In genomic region chr7:116955801-116956514, GRCh38 we compare ENCODE assay signal across 8 cellular contexts. TPM values are rescaled to one million over a fixed set of nuclear protein-coding genes. Genes with fewer than 3 reads are reported as not detected.
DNase-seq lines count a peak whose midpoint lies in the region; ATAC-seq and TF ChIP-seq lines count a peak whose summit lies in the region.

No MANE protein-coding gene starts in this region.

- H3K4me1 ChIP-seq in skeletal muscle satellite cell (ENCODE audit: control insufficient read depth, insufficient read depth, low read length), result peaks cover 19% of the 10 kb centered on the region

- H3K36me3 ChIP-seq in skeletal muscle satellite cell (ENCODE audit: insufficient read depth, low read length) (no peaks in the 10 kb centered on the region), brain microvascular endothelial cell (replicated peaks) (no peaks in the 10 kb centered on the region)

- in situ Hi-C loops in brain microvascular endothelial cell (cut with HindIII; ENCODE audit: low pct_ligation_motif_present, low sequenced_read_pairs), result no loop called here

- H3K27me3 Mint-ChIP-seq in dendritic cell treated with granulocyte-macrophage colony-stimulating factor and Interleukin-4, amounts not matched to agents 40 ng/mL and 50 ng/mL, for 4 days, result no peaks in the 10 kb centered on the region

- H3K4me1 Mint-ChIP-seq in dendritic cell treated with granulocyte-macrophage colony-stimulating factor and Interleukin-4, amounts not matched to agents 40 ng/mL and 50 ng/mL, for 4 days (ENCODE audit: low read depth), result peaks cover 25% of the 10 kb centered on the region

- H3K27me3 ChIP-seq in skeletal muscle satellite cell (ENCODE audit: control insufficient read depth, insufficient read depth, low read length) (no peaks in the 10 kb centered on the region), brain microvascular endothelial cell (replicated peaks) (no peaks in the 10 kb centered on the region)

- no peak overlapping the region for H3K9ac ChIP-seq in skeletal muscle satellite cell (ENCODE audit: low read depth, low read length)

- no peak overlapping the region for H3K4me3 ChIP-seq in skeletal muscle satellite cell (ENCODE audit: low read length)
- H3K4me3 ChIP-seq in brain microvascular endothelial cell (ENCODE audit: low read depth, low read length), result no peak overlapping the region

- H3K9me3 ChIP-seq in skeletal muscle satellite cell (replicated peaks; ENCODE audit: low read length), result no peaks in the 10 kb centered on the region

- TF ChIP-seq CTCF in GM20000 (IDR thresholded peaks at IDR 0.05; ENCODE audit: extremely low read depth, missing control alignments) (no peak), brain microvascular endothelial cell (IDR thresholded peaks at IDR 0.05; ENCODE audit: low read depth, low read length, missing control alignments) (no peak)

- H3K9me3 Mint-ChIP-seq in dendritic cell treated with granulocyte-macrophage colony-stimulating factor and Interleukin-4, amounts not matched to agents 40 ng/mL and 50 ng/mL, for 4 days, result no peaks in the 10 kb centered on the region

- peak; percentile 8 for DNase-seq in GM04503 (ENCODE audit: low read depth)
- peak; percentile 79 for DNase-seq in GM20000 (ENCODE audit: low spot score)
- DNase-seq in NCI-H774 (lab: John Stamatoyannopoulos, UW), result no peak
- no peak for DNase-seq in AG08396 (ENCODE audit: low spot score)
- DNase-seq in brain microvascular endothelial cell, result no peak

- H3K27ac Mint-ChIP-seq in dendritic cell treated with granulocyte-macrophage colony-stimulating factor and Interleukin-4, amounts not matched to agents 40 ng/mL and 50 ng/mL, for 4 days, result peak overlapping the region; percentile 45

- peaks cover 5% of the 10 kb centered on the region for H3K36me3 Mint-ChIP-seq in dendritic cell treated with granulocyte-macrophage colony-stimulating factor and Interleukin-4, amounts not matched to agents 40 ng/mL and 50 ng/mL, for 4 days (ENCODE audit: low read depth)

- no peak overlapping the region for H3K27ac ChIP-seq in brain microvascular endothelial cell

- peak overlapping the region; percentile 98 for H3K4me2 ChIP-seq in skeletal muscle satellite cell (ENCODE audit: low read length)

- ATAC-seq in HG03520 (IDR thresholded peaks at IDR 0.05; ENCODE audit: unreplicated experiment), result peak; percentile 80

- intact Hi-C loops in dendritic cell treated with granulocyte-macrophage colony-stimulating factor and Interleukin-4, amounts not matched to agents 40 ng/mL and 50 ng/mL, for 4 days (cut with micrococcal nuclease), result no loop called here

- H3K4me3 Mint-ChIP-seq in dendritic cell treated with granulocyte-macrophage colony-stimulating factor and Interleukin-4, amounts not matched to agents 40 ng/mL and 50 ng/mL, for 4 days, result no peak overlapping the region

RNA-seq across cellular contexts. Expression of gene ST7, which starts 2.7 kb away (rescaled TPM):
- total RNA-seq in skeletal muscle satellite cell (2012; rRNA removed), result 16.0 and 19.4 TPM in 2 replicates

Comparison
In these comparisons a context has a peak if more than half of its experiments do, and no peak if none do; other contexts are left out.
1. DNase-seq: peak in GM04503 (single experiment) and GM20000 (single experiment); none in NCI-H774 (single experiment), AG08396 (single experiment) and brain microvascular endothelial cell (single experiment).